In genomic region chr1:44297695-44298400, GRCh38 we compare ENCODE assay signal across 1 cellular context.
TF ChIP-seq lines count a peak whose summit lies in the region.

No MANE protein-coding gene starts in this region.

TF ChIP-seq in HepG2, 621 proteins besides CTCF, POLR2A, EP300 and RAD21 (continued from another document and continues in another):
- TF ChIP-seq EED (CRISPR knock-in tag; IDR thresholded peaks at IDR 0.05) (no peak), EZH2 (conservative IDR thresholded peaks at IDR 0.05; ENCODE audit: low read depth, low read length) (no peak), ZNF251 (CRISPR knock-in tag; IDR thresholded peaks at IDR 0.05) (no peak), ZFP36 (IDR thresholded peaks at IDR 0.05; ENCODE audit: borderline replicate concordance, low read depth, low read length, partially characterized antibody) (no peak), RFX5 (IDR thresholded peaks at IDR 0.05; ENCODE audit: low read depth, low read length) (no peak), GRHL1 (CRISPR knock-in tag; conservative IDR thresholded peaks at IDR 0.05) (no peak), ZNF569 (CRISPR knock-in tag; IDR thresholded peaks at IDR 0.05; ENCODE audit: borderline replicate concordance) (no peak), SOX6 (IDR thresholded peaks at IDR 0.05) (no peak), SOX6 (CRISPR knock-in tag; IDR thresholded peaks at IDR 0.05) (peak; percentile 67), HNF4A (CRISPR knock-in tag; IDR thresholded peaks at IDR 0.05) (peak; percentile 89), CC2D1A (CRISPR knock-in tag; IDR thresholded peaks at IDR 0.05) (no peak), ZMYM3 (CRISPR knock-in tag; IDR thresholded peaks at IDR 0.05) (0 out of 2 replicates have a peak, but pooled peaks have one; percentile 30), RERE (CRISPR knock-in tag; IDR thresholded peaks at IDR 0.05; ENCODE audit: low read depth) (no peak), NR2F2 (IDR thresholded peaks at IDR 0.05; ENCODE audit: borderline replicate concordance, low read depth) (no peak), MED1 (CRISPR knock-in tag; IDR thresholded peaks at IDR 0.05) (peak; percentile 53; the same call in 1 of the 2 replicates), ZSCAN22 (CRISPR knock-in tag; IDR thresholded peaks at IDR 0.05) (no peak), NFRKB (IDR thresholded peaks at IDR 0.05) (no peak), KMT2A (CRISPR knock-in tag; IDR thresholded peaks at IDR 0.05) (no peak), ZNF264 (CRISPR knock-in tag; IDR thresholded peaks at IDR 0.05) (no peak), HNF1B (CRISPR knock-in tag; IDR thresholded peaks at IDR 0.05) (no peak), MTA3 (CRISPR knock-in tag; IDR thresholded peaks at IDR 0.05) (no peak), TCF12 (IDR thresholded peaks at IDR 0.05) (no peak), TCF12 (CRISPR knock-in tag; IDR thresholded peaks at IDR 0.05) (no peak), ZNF788 (CRISPR knock-in tag; IDR thresholded peaks at IDR 0.05; ENCODE audit: borderline replicate concordance) (no peak), E2F1 (CRISPR knock-in tag; IDR thresholded peaks at IDR 0.05) (no peak), SP2 (CRISPR knock-in tag; IDR thresholded peaks at IDR 0.05) (no peak), REPIN1 (CRISPR knock-in tag; IDR thresholded peaks at IDR 0.05; ENCODE audit: borderline replicate concordance, low read depth) (no peak), KLF16 (CRISPR knock-in tag; IDR thresholded peaks at IDR 0.05) (0 out of 4 replicates have a peak, but pooled peaks of 1 of the 2 experiments have one; percentile 17), YEATS2 (CRISPR knock-in tag; IDR thresholded peaks at IDR 0.05; ENCODE audit: borderline replicate concordance) (no peak), ELF1 (CRISPR knock-in tag; IDR thresholded peaks at IDR 0.05) (0 out of 2 replicates have a peak, but pooled peaks have one; percentile 15), ZBTB25 (CRISPR knock-in tag; IDR thresholded peaks at IDR 0.05) (0 out of 2 replicates have a peak, but pooled peaks have one; percentile 24), RFX1 (IDR thresholded peaks at IDR 0.05) (no peak), ZZZ3 (CRISPR knock-in tag; IDR thresholded peaks at IDR 0.05; ENCODE audit: borderline replicate concordance) (no peak), RARA (CRISPR knock-in tag; IDR thresholded peaks at IDR 0.05) (peak; percentile 67), ZBTB1 (CRISPR knock-in tag; IDR thresholded peaks at IDR 0.05; ENCODE audit: borderline replicate concordance) (no peak), MAFG (CRISPR knock-in tag; IDR thresholded peaks at IDR 0.05) (no peak), SKI (IDR thresholded peaks at IDR 0.05; ENCODE audit: partially characterized antibody) (no peak), SMARCE1 (IDR thresholded peaks at IDR 0.05; ENCODE audit: borderline replicate concordance) (0 out of 2 replicates have a peak, but pooled peaks have one; percentile 30), ZNF770 (CRISPR knock-in tag; IDR thresholded peaks at IDR 0.05) (no peak), GATA4 (IDR thresholded peaks at IDR 0.05; ENCODE audit: borderline replicate concordance, low read depth) (no peak), RXRA (CRISPR knock-in tag; IDR thresholded peaks at IDR 0.05) (no peak), CAMTA2 (CRISPR knock-in tag; IDR thresholded peaks at IDR 0.05; ENCODE audit: borderline replicate concordance) (no peak), ATF4 (CRISPR knock-in tag; IDR thresholded peaks at IDR 0.05) (no peak), ZNF263 (CRISPR knock-in tag; IDR thresholded peaks at IDR 0.05) (peak; percentile 92), TBL1XR1 (IDR thresholded peaks at IDR 0.05; ENCODE audit: borderline replicate concordance, low read length, partially characterized antibody) (no peak), ZNF790 (CRISPR knock-in tag; IDR thresholded peaks at IDR 0.05; ENCODE audit: borderline replicate concordance) (no peak), HIVEP1 (CRISPR knock-in tag; IDR thresholded peaks at IDR 0.05) (no peak), NR2C2 (CRISPR knock-in tag; IDR thresholded peaks at IDR 0.05; ENCODE audit: borderline replicate concordance) (no peak), ZSCAN21 (CRISPR knock-in tag; IDR thresholded peaks at IDR 0.05; ENCODE audit: borderline replicate concordance) (no peak), HBP1 (CRISPR knock-in tag; IDR thresholded peaks at IDR 0.05; ENCODE audit: low read depth) (no peak)
- TF ChIP-seq, protein P1, sequence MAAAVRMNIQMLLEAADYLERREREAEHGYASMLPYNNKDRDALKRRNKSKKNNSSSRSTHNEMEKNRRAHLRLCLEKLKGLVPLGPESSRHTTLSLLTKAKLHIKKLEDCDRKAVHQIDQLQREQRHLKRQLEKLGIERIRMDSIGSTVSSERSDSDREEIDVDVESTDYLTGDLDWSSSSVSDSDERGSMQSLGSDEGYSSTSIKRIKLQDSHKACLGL (CRISPR knock-in tag; IDR thresholded peaks at IDR 0.05), result no peak
- TF ChIP-seq, protein P2, sequence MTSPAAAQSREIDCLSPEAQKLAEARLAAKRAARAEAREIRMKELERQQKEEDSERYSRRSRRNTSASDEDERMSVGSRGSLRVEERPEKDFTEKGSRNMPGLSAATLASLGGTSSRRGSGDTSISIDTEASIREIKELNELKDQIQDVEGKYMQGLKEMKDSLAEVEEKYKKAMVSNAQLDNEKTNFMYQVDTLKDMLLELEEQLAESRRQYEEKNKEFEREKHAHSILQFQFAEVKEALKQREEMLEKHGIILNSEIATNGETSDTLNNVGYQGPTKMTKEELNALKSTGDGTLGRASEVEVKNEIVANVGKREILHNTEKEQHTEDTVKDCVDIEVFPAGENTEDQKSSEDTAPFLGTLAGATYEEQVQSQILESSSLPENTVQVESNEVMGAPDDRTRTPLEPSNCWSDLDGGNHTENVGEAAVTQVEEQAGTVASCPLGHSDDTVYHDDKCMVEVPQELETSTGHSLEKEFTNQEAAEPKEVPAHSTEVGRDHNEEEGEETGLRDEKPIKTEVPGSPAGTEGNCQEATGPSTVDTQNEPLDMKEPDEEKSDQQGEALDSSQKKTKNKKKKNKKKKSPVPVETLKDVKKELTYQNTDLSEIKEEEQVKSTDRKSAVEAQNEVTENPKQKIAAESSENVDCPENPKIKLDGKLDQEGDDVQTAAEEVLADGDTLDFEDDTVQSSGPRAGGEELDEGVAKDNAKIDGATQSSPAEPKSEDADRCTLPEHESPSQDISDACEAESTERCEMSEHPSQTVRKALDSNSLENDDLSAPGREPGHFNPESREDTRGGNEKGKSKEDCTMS (CRISPR knock-in tag; conservative IDR thresholded peaks at IDR 0.05), result no peak
